Comparison of ENCODE assay signal across 1 cellular context in genomic region chr1:180213401-180214177, GRCh38.
TF ChIP-seq lines count a peak whose summit lies in the region.

No MANE protein-coding gene starts in this region.

TF ChIP-seq in K562, 482 proteins besides CTCF, POLR2A, EP300 and RAD21 (continues in another document):
- TF ChIP-seq STAT6 (CRISPR knock-in tag; IDR thresholded peaks at IDR 0.05) (peak; percentile 77; the same call in 1 of the 2 replicates), MLLT1 (IDR thresholded peaks at IDR 0.05) (no peak), MNT (conservative IDR thresholded peaks at IDR 0.05) (peak in 1 of 2 experiments; percentile 33; a peak in 2 of 4 replicates), MAX (CRISPR knock-in tag; IDR thresholded peaks at IDR 0.05) (0 out of 2 replicates have a peak, but pooled peaks have one; percentile 15), CTCFL (IDR thresholded peaks at IDR 0.05; ENCODE audit: borderline replicate concordance, insufficient read depth, low read depth, low read length, poor library complexity, severe bottlenecking) (peak; percentile 91), RCOR1 (IDR thresholded peaks at IDR 0.05; ENCODE audit: borderline replicate concordance in 1 of 2, low read depth in 2 of 2, low read length in 2 of 2) (peak in 1 of 2 experiments; percentile 70; a peak in 1 of 4 replicates), SMAD4 (CRISPR knock-in tag; conservative IDR thresholded peaks at IDR 0.05) (peak; percentile 40; the same call in 1 of the 2 replicates), CHCHD3 (CRISPR knock-in tag; IDR thresholded peaks at IDR 0.05) (no peak), RBM15 (IDR thresholded peaks at IDR 0.05; ENCODE audit: insufficient read depth, low read length) (no peak), MYC (IDR thresholded peaks at IDR 0.05; ENCODE audit: low read depth, low read length) (0 out of 2 replicates have a peak, but pooled peaks have one; percentile 10), MYC (CRISPR knock-in tag; IDR thresholded peaks at IDR 0.05; ENCODE audit: borderline replicate concordance, low read depth) (no peak), RB1 (IDR thresholded peaks at IDR 0.05; ENCODE audit: low read depth) (peak; percentile 58), DLX4 (CRISPR knock-in tag; IDR thresholded peaks at IDR 0.05) (no peak), ETV1 (tag; conservative IDR thresholded peaks at IDR 0.05; ENCODE audit: low read depth) (peak; percentile 27; the same call in 1 of the 2 replicates), E2F6 (IDR thresholded peaks at IDR 0.05; ENCODE audit: borderline replicate concordance in 1 of 2, extremely low read depth in 1 of 2, insufficient read depth in 1 of 2, insufficient read length in 1 of 2, low read depth in 1 of 2, low read length in 1 of 2, poor library complexity in 1 of 2, severe bottlenecking in 1 of 2) (peak; percentile 41 to 80), TOE1 (IDR thresholded peaks at IDR 0.05; ENCODE audit: borderline replicate concordance) (peak; percentile 100), TOE1 (CRISPR knock-in tag; IDR thresholded peaks at IDR 0.05; ENCODE audit: borderline replicate concordance, low read depth) (no peak), ZNF512 (tag; IDR thresholded peaks at IDR 0.05) (no peak), EP400 (IDR thresholded peaks at IDR 0.05) (0 out of 2 replicates have a peak, but pooled peaks have one; percentile 26), SIN3A (IDR thresholded peaks at IDR 0.05; ENCODE audit: borderline replicate concordance in 2 of 2, control insufficient read depth in 1 of 2, low read depth in 2 of 2, low read length in 2 of 2) (no peak), ARID2 (IDR thresholded peaks at IDR 0.05) (no peak), SMC3 (conservative IDR thresholded peaks at IDR 0.05; ENCODE audit: insufficient read depth, low read depth, low read length) (0 out of 2 replicates have a peak, but pooled peaks have one; percentile 2), ZBTB11 (CRISPR knock-in tag; IDR thresholded peaks at IDR 0.05) (no peak), CBFA2T2 (conservative IDR thresholded peaks at IDR 0.05) (peak; percentile 96), CEBPB (tag; IDR thresholded peaks at IDR 0.05) (no peak), ZNF668 (CRISPR knock-in tag; IDR thresholded peaks at IDR 0.05) (no peak), TAF7 (tag; IDR thresholded peaks at IDR 0.05) (peak; percentile 48; the same call in 1 of the 2 replicates), CHAMP1 (IDR thresholded peaks at IDR 0.05) (peak; percentile 72), ZNF277 (CRISPR knock-in tag; IDR thresholded peaks at IDR 0.05; ENCODE audit: borderline replicate concordance) (no peak), NEUROD1 (IDR thresholded peaks at IDR 0.05; ENCODE audit: borderline replicate concordance, low read depth, low read length, partially characterized antibody) (no peak), ID3 (CRISPR knock-in tag; IDR thresholded peaks at IDR 0.05) (no peak), ID3 (tag; IDR thresholded peaks at IDR 0.05) (peak; percentile 73; the same call in 1 of the 2 replicates), MTA1 (IDR thresholded peaks at IDR 0.05; ENCODE audit: borderline replicate concordance) (no peak), FUS (optimal IDR thresholded peaks at IDR 0.05; ENCODE audit: low read depth, low read length) (no peak)
